8 cellular contexts compared by ENCODE assay signal in genomic region chr6:41779793-41780622, GRCh38. TPM values are rescaled to one million over a fixed set of nuclear protein-coding genes. Genes with fewer than 3 reads are reported as not detected.
A peak's percentile ranks its signal among the peaks of the same experiment; 100 is the strongest.
DNase-seq lines count a peak whose midpoint lies in the region; ATAC-seq, FAIRE-seq and TF ChIP-seq lines count a peak whose summit lies in the region.

Gene FRS3 (minus strand): TSS chr6:41779900. CDS start chr6:41776987, 2,913 bp downstream.

- ATAC-seq in HG02840 (IDR thresholded peaks at IDR 0.05; ENCODE audit: low FRiP score, unreplicated experiment), result peak; percentile 89
- peak; percentile 97 to 98 (median 98) for ATAC-seq in psoas muscle

- WGBS in psoas muscle, 3 donors, result 0% methylated on average over 67 to 73 of the region's 73 CpGs

- H3K27ac ChIP-seq in left ventricle myocardium inferior (replicated peaks) (peak within 1 kb of the TSS; percentile 98), psoas muscle (peak within 1 kb of the TSS; percentile 75)

- H3K4me3 ChIP-seq in left ventricle myocardium inferior (peak within 1 kb of the TSS; percentile 96), psoas muscle (peak within 1 kb of the TSS; percentile 91)

- peaks cover 33% of the 10 kb centered on the region for H3K36me3 ChIP-seq in left ventricle myocardium inferior
- peaks cover under 1 to 16% of the 10 kb centered on the region in 2 donors for H3K36me3 ChIP-seq in psoas muscle (ENCODE audit: insufficient read depth in 1 of 2, low read depth in 1 of 2)

- FAIRE-seq in urothelium cell line (lab: Jason Lieb, UNC), result peak; percentile 96

- H3K9me3 ChIP-seq in left ventricle myocardium inferior (replicated peaks), result no peaks in the 10 kb centered on the region
- no peaks in the 10 kb centered on the region for H3K9me3 ChIP-seq in psoas muscle

- H3K27me3 ChIP-seq in left ventricle myocardium inferior (ENCODE audit: low read depth), result no peaks in the 10 kb centered on the region
- no peaks in the 10 kb centered on the region for H3K27me3 ChIP-seq in psoas muscle (ENCODE audit: insufficient read depth in 3 of 3, low read length in 2 of 3)

- peak; percentile 97 for TF ChIP-seq CTCF in GM13976 (IDR thresholded peaks at IDR 0.05; ENCODE audit: borderline replicate concordance, control extremely low read depth, extremely low read depth, insufficient read depth, missing control alignments)
- TF ChIP-seq CTCF in left ventricle myocardium inferior (IDR thresholded peaks at IDR 0.05; ENCODE audit: borderline replicate concordance), result peak; percentile 91
- peak; percentile 87 for TF ChIP-seq CTCF in psoas muscle (IDR thresholded peaks at IDR 0.05)

- H3K4me1 ChIP-seq in left ventricle myocardium inferior (peaks cover 66% of the 10 kb centered on the region), psoas muscle (peaks cover 10% of the 10 kb centered on the region)

- in situ Hi-C loops in GM13976 (cut with MboI; ENCODE audit: low sequenced_read_pairs, unreplicated experiment), result no loop called here

- intact Hi-C loops in left ventricle myocardium inferior (cut with micrococcal nuclease), result loop anchor here (10.0 kb wide), 1 partner anchor 265 kb away; no protein-coding TSS in a partner anchor
- intact Hi-C loops in psoas muscle (cut with DNase I), result loop anchor here (1.0 to 10.0 kb wide), 7 partner anchors 43 to 413 kb away; partner anchors contain the start of genes TFEB (in 1 of the 2) and USP49 (in 1 of the 2)

- DNase-seq in GM13976 (ENCODE audit: low spot score) (peak; percentile 99), NCI-H1417 treated with DMSO at 0.1 percent for 48 hours (lab: John Stamatoyannopoulos, UW) (peak; percentile 34), T follicular helper cell (ENCODE audit: low read depth) (peak; percentile 97), amniotic stem cell (lab: John Stamatoyannopoulos, UW) (peak; percentile 57), left ventricle myocardium inferior (peak; percentile 99), psoas muscle (peak; percentile 99 to 100), urothelium cell line (ENCODE audit: low spot score) (peak; percentile 98)

RNA-seq across cellular contexts. Expression of gene FRS3, which starts in this region (rescaled TPM):
- 5.3 TPM for total RNA-seq in left ventricle myocardium inferior
- total RNA-seq in psoas muscle, result 1 to 10 TPM; 4.0 to 6.5 (median 5.4) TPM
- polyA plus RNA-seq in psoas muscle, result 1 to 10 TPM; 4.0 to 6.8 (median 4.5) TPM

Comparison
In these comparisons a context has a peak if more than half of its experiments do, and no peak if none do; other contexts are left out.
1. Peak in every context shown above with its lines: DNase-seq, ATAC-seq, H3K4me3 ChIP-seq and H3K27ac ChIP-seq.
2. DNase-seq: peak in every context shown above with its lines; median percentile 100 in psoas muscle; 99 in GM13976; 99 in left ventricle myocardium inferior; 98 in urothelium cell line; 97 in T follicular helper cell; 57 in amniotic stem cell; 34 in NCI-H1417 treated with DMSO at 0.1 percent for 48 hours.